In genomic region chr5:75466317-75466716, GRCh38 we compare ENCODE assay signal across 23 cellular contexts. TPM values are rescaled to one million over a fixed set of nuclear protein-coding genes. Genes with fewer than 3 reads are reported as not detected.
DNase-seq lines count a peak whose midpoint lies in the region; ATAC-seq and TF ChIP-seq lines count a peak whose summit lies in the region.
"Had no signal": no experiment of that assay in that cellular context is flagged by ENCODE, and none has a peak within 500 bp of the region (broad histone marks: within the 10 kb centered on the region; RNA-seq: fewer than 3 reads in every experiment).

No MANE protein-coding gene starts in this region.

- H3K27ac ChIP-seq in CD4-positive, alpha-beta T cell (ENCODE audit: low read depth, low read length): no peak overlapping the region
- H3K27ac ChIP-seq in DND-41 (ENCODE audit: low read length) (peak overlapping the region; percentile 43), KOPT-K1 (ENCODE audit: low read depth, low read length, poor library complexity, severe bottlenecking) (peak overlapping the region; percentile 32), suprapubic skin (no peak overlapping the region)
- H3K27ac ChIP-seq: C4-2B, HL-60, RWPE1 had no signal

- H3K27me3 ChIP-seq in CD4-positive, alpha-beta T cell (ENCODE audit: control insufficient read depth, insufficient read depth, low read length): no peaks in the 10 kb centered on the region
- H3K27me3 ChIP-seq in DND-41 (ENCODE audit: insufficient read depth, low read length, poor library complexity): no peaks in the 10 kb centered on the region
- no peaks in the 10 kb centered on the region for H3K27me3 ChIP-seq in suprapubic skin

- ATAC-seq in CD4-positive, alpha-beta T cell (ENCODE audit: poor library complexity): peak; percentile 17
- ATAC-seq in DND-41 (ENCODE audit: insufficient read depth, low read depth) (peak; percentile 98), GM18520 (IDR thresholded peaks at IDR 0.05; ENCODE audit: unreplicated experiment) (no peak), HG03139 (IDR thresholded peaks at IDR 0.05; ENCODE audit: unreplicated experiment) (no peak)
- ATAC-seq: PC-3, SK-N-SH treated with all-trans-retinoic acid at 6 μM for 48 hours had no signal

- DNase-seq in CD4-positive, alpha-beta T cell: no peak
- DNase-seq in DND-41 (peak; percentile 69), midbrain (lab: John Stamatoyannopoulos, UW) (peak; percentile 0), SKM-1 treated with dmso at 0.1 percent for 144 hours (lab: John Stamatoyannopoulos, UW; ENCODE audit: unreplicated experiment) (no peak), suprapubic skin (ENCODE audit: low spot score in 2 of 2) (no peak)
- DNase-seq: AML-193, COR-L47, DMS53, H7, IMR-90, NCI-H1105, NCI-H2081, NCI-H748 treated with DMSO at 0.1 percent for 48 hours, PC-3, SIG-M5 had no signal

- H3K27ac Mint-ChIP-seq in CD4-positive, alpha-beta T cell: peak overlapping the region; percentile 31
- H3K27ac Mint-ChIP-seq: T-helper 1 cell treated with Interleukin-12 subunit alpha and Interleukin-12 subunit beta and Interleukin-4 antibody, amounts not matched to agents 30 μg/mL and 1 μg/mL, for 36 hours had no signal

- peaks cover 78% of the 10 kb centered on the region for H3K36me3 Mint-ChIP-seq in CD4-positive, alpha-beta T cell (ENCODE audit: low read depth)

- H3K4me1 ChIP-seq in DND-41 (ENCODE audit: insufficient read depth, low read length): peaks cover 24% of the 10 kb centered on the region
- no peaks in the 10 kb centered on the region for H3K4me1 ChIP-seq in suprapubic skin

- peaks cover 54% of the 10 kb centered on the region for H3K79me2 ChIP-seq in DND-41 (ENCODE audit: insufficient read depth, low read length)

- H3K9me3 ChIP-seq in CD4-positive, alpha-beta T cell (ENCODE audit: control insufficient read depth, low read length): peaks cover 28% of the 10 kb centered on the region
- H3K9me3 ChIP-seq in DND-41 (ENCODE audit: insufficient read depth, low read length, severe bottlenecking): peaks cover 24% of the 10 kb centered on the region
- H3K9me3 ChIP-seq in KOPT-K1 (ENCODE audit: insufficient read depth, low read length, poor library complexity, severe bottlenecking): peaks cover 56% of the 10 kb centered on the region
- peaks cover 10% of the 10 kb centered on the region for H3K9me3 ChIP-seq in suprapubic skin

- H3K36me3 ChIP-seq in DND-41 (ENCODE audit: insufficient read depth, low read length): peaks cover 7% of the 10 kb centered on the region
- no peaks in the 10 kb centered on the region for H3K36me3 ChIP-seq in KOPT-K1 (ENCODE audit: insufficient read depth, low read length)
- H3K36me3 ChIP-seq in suprapubic skin: no peaks in the 10 kb centered on the region

- H3K9me3 Mint-ChIP-seq in CD4-positive, alpha-beta T cell: peaks cover 14% of the 10 kb centered on the region

- no peak overlapping the region; the same call in 1 of the 2 replicates for H3K9ac ChIP-seq in DND-41 (ENCODE audit: low read depth, low read length)

- TF ChIP-seq EP300 in suprapubic skin (IDR thresholded peaks at IDR 0.05): no peak

- no peak for TF ChIP-seq POLR2A in suprapubic skin (IDR thresholded peaks at IDR 0.05)

- no peak for TF ChIP-seq CTCF in CD4-positive, alpha-beta T cell (IDR thresholded peaks at IDR 0.05)
- TF ChIP-seq CTCF in DND-41 (IDR thresholded peaks at IDR 0.05; ENCODE audit: borderline replicate concordance, extremely low read depth, low read length, poor library complexity, severe bottlenecking) (no peak), suprapubic skin (IDR thresholded peaks at IDR 0.05) (no peak)

- H3K4me3 Mint-ChIP-seq in CD4-positive, alpha-beta T cell: no peak overlapping the region
- H3K4me3 Mint-ChIP-seq: T-helper 1 cell treated with Interleukin-12 subunit alpha and Interleukin-12 subunit beta and Interleukin-4 antibody, amounts not matched to agents 30 μg/mL and 1 μg/mL, for 36 hours had no signal

- WGBS in suprapubic skin: 87% methylated on average over 6 of the region's 6 CpGs

- peaks cover 59% of the 10 kb centered on the region for H3K4me1 Mint-ChIP-seq in CD4-positive, alpha-beta T cell (ENCODE audit: low read depth)

- H3K4me3 ChIP-seq in DND-41 (ENCODE audit: low read depth in 1 of 2, low read length in 2 of 2) (peak overlapping the region in 1 of 2 experiments; percentile 44; a peak in 2 of 4 replicates), suprapubic skin (no peak overlapping the region)

- no peak overlapping the region for H2AFZ ChIP-seq in DND-41 (ENCODE audit: low read depth, low read length)

- peaks cover 19% of the 10 kb centered on the region; the same call in 1 of the 2 replicates for H4K20me1 ChIP-seq in DND-41 (ENCODE audit: insufficient read depth, low read length)

- CTCF ChIA-PET in CD4-positive, alpha-beta T cell (lab: Charles Lee): no interaction called here

- POLR2A ChIA-PET in CD4-positive, alpha-beta T cell (lab: Charles Lee): no interaction called here

- peak overlapping the region; percentile 58 for H3K4me2 ChIP-seq in DND-41 (ENCODE audit: insufficient read depth, low read length)

- intact Hi-C loops in CD4-positive, alpha-beta T cell (cut with DNase I, micrococcal nuclease): no loop called here

- H3K27me3 Mint-ChIP-seq in CD4-positive, alpha-beta T cell: no peaks in the 10 kb centered on the region

RNA-seq across cellular contexts. Expression of gene CERT1, which starts 45.1 kb away (rescaled TPM):
- 10 to 100 TPM; 26.5 to 28.7 TPM for total RNA-seq in CD4-positive, alpha-beta T cell
- 10 to 100 TPM; 25.3 to 41.2 (median 32.4) TPM for total RNA-seq in suprapubic skin

RNA-seq across cellular contexts. Expression of gene POLK, which starts 45.4 kb away (rescaled TPM):
- 10 to 100 TPM; 10.0 to 10.3 TPM for total RNA-seq in CD4-positive, alpha-beta T cell
- 10 to 100 TPM; 11.8 to 43.8 (median 27.2) TPM for total RNA-seq in suprapubic skin

Comparison
In these comparisons a context has a peak if more than half of its experiments do, and no peak if none do; other contexts are left out.
1. ATAC-seq: peak in CD4-positive, alpha-beta T cell (single experiment) and DND-41 (single experiment); none in GM18520 (single experiment) and HG03139 (single experiment).
2. DNase-seq: peak in DND-41 (single experiment) and midbrain (single experiment); none in CD4-positive, alpha-beta T cell (0 of 10), SKM-1 treated with dmso at 0.1 percent for 144 hours (single experiment) and suprapubic skin (0 of 2).
3. H3K27ac ChIP-seq: peak in DND-41 (single experiment) and KOPT-K1 (single experiment); none in CD4-positive, alpha-beta T cell (single experiment) and suprapubic skin (single experiment).